Comparison of ENCODE assay signal across 10 cellular contexts in the genomic region with DNA sequence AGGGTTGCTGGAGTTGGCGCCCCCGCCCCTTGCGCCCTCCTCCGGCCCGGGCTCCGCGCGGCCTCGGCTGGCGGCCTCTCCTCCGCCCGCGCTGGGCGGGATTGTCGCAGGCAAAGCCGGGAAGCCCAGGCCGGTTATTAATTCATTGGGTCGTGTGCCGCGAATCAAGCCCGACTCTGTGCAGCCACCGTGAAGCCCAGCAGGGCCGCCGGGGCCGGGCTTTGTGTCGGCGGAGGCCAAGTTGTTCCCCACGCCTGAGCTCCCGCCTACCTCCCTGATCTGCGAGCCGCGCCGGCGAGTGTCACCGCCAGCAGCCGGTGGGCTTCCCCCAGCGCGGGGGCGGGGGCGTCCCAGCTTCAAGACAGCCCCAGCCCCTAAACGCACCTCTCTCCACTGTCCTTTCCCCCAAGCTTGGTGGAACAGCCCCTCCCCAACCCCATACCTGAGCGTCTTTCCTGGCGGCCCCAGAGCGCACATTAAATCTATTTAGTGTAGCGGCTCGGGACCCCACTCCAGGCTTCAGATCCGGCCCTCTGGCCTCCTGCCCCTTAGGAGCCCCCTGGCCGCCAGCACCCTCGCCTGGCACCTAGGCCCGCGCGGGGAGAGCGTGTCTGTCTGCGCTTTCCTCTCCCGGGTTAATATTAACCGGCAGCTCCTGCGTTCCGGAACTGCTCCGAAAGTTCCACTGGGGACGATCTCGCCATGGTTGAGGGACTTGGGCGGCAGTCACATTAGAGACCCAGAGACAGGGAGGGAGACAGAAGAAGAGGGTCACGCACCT. TPM values are rescaled to one million over a fixed set of nuclear protein-coding genes. Genes with fewer than 3 reads are reported as not detected.
A peak's percentile ranks its signal among the peaks of the same experiment; 100 is the strongest.
DNase-seq lines count a peak whose midpoint lies in the region; ATAC-seq and TF ChIP-seq lines count a peak whose summit lies in the region.
"Had no signal": no experiment of that assay in that cellular context is flagged by ENCODE, and none has a peak within 500 bp of the region (broad histone marks: within the 10 kb centered on the region; RNA-seq: fewer than 3 reads in every experiment).

No MANE protein-coding gene starts in this region.

- DNase-seq in activated CD8-positive, alpha-beta memory T cell treated with anti-CD3 and anti-CD28 coated beads, Interleukin-2, amount 10 ng/mL, durations not matched to agents 7 days and 5 days: no peak
- DNase-seq in activated CD8-positive, alpha-beta memory T cell treated with anti-CD3 and anti-CD28 coated beads, Interleukin-2, amount 50 U/mL, for 48 hours: no peak
- DNase-seq in T-helper 17 cell: no peak
- DNase-seq in left colon: peak; percentile 63 to 68
- no peak for DNase-seq in suprapubic skin (ENCODE audit: low spot score in 2 of 2)
- no peak for DNase-seq in middle frontal gyrus (ENCODE audit: extremely low spot score, low spot score)
- DNase-seq in stimulated activated CD4-positive, alpha-beta T cell treated with anti-CD3 and anti-CD28 coated beads, Interleukin-15, amount 100 ng/mL, for 24 hours: no peak
- no peak for DNase-seq in stimulated activated CD4-positive, alpha-beta T cell treated with anti-CD3 and anti-CD28 coated beads, Interleukin-4, amount 100 ng/mL, for 1 hour
- DNase-seq: CD4-positive, CD25-positive, alpha-beta regulatory T cell; naive B cell had no signal

- H3K36me3 Mint-ChIP-seq in activated CD8-positive, alpha-beta memory T cell treated with anti-CD3 and anti-CD28 coated beads, Interleukin-2, amount 10 ng/mL, durations not matched to agents 7 days and 5 days: no peaks in the 10 kb centered on the region
- peaks cover 3% of the 10 kb centered on the region for H3K36me3 Mint-ChIP-seq in T-helper 17 cell (ENCODE audit: low read depth)
- H3K36me3 Mint-ChIP-seq: CD4-positive, CD25-positive, alpha-beta regulatory T cell; naive B cell had no signal

- no peak for TF ChIP-seq CTCF in suprapubic skin (IDR thresholded peaks at IDR 0.05)

- H3K9me3 ChIP-seq in T-helper 17 cell (ENCODE audit: control insufficient read depth, low read length, poor library complexity, severe bottlenecking) (no peaks in the 10 kb centered on the region), suprapubic skin (no peaks in the 10 kb centered on the region)

- whole genome bisulfite sequencing in suprapubic skin: 2% methylated on average over 22 of the region's 63 CpGs

- H3K4me1 Mint-ChIP-seq in activated CD8-positive, alpha-beta memory T cell treated with anti-CD3 and anti-CD28 coated beads, Interleukin-2, amount 10 ng/mL, durations not matched to agents 7 days and 5 days: peaks cover 18% of the 10 kb centered on the region
- H3K4me1 Mint-ChIP-seq in T-helper 17 cell: peaks cover 16% of the 10 kb centered on the region

- CTCF ChIA-PET in activated CD8-positive, alpha-beta memory T cell treated with anti-CD3 and anti-CD28 coated beads, Interleukin-2, amount 10 ng/mL, durations not matched to agents 7 days and 5 days (lab: Charles Lee): no interaction called here

- TF ChIP-seq POLR2A in suprapubic skin (IDR thresholded peaks at IDR 0.05): no peak

- H3K27me3 Mint-ChIP-seq in activated CD8-positive, alpha-beta memory T cell treated with anti-CD3 and anti-CD28 coated beads, Interleukin-2, amount 10 ng/mL, durations not matched to agents 7 days and 5 days: peaks cover 74% of the 10 kb centered on the region
- H3K27me3 Mint-ChIP-seq in T-helper 17 cell: peaks cover 58% of the 10 kb centered on the region

- H3K4me3 Mint-ChIP-seq in activated CD8-positive, alpha-beta memory T cell treated with anti-CD3 and anti-CD28 coated beads, Interleukin-2, amount 10 ng/mL, durations not matched to agents 7 days and 5 days: no peak overlapping the region
- peak overlapping the region; percentile 43 for H3K4me3 Mint-ChIP-seq in T-helper 17 cell

- peak overlapping the region; percentile 32 for H3K27ac Mint-ChIP-seq in activated CD8-positive, alpha-beta memory T cell treated with anti-CD3 and anti-CD28 coated beads, Interleukin-2, amount 10 ng/mL, durations not matched to agents 7 days and 5 days
- H3K27ac Mint-ChIP-seq in T-helper 17 cell: no peak overlapping the region
- H3K27ac Mint-ChIP-seq: CD4-positive, CD25-positive, alpha-beta regulatory T cell; naive B cell had no signal

- peaks cover 100% of the 10 kb centered on the region for H3K27me3 ChIP-seq in suprapubic skin

- no peak for TF ChIP-seq EP300 in suprapubic skin (IDR thresholded peaks at IDR 0.05)

- H3K4me1 ChIP-seq in suprapubic skin: peaks cover 58% of the 10 kb centered on the region

- intact Hi-C loops in left colon (cut with DNase I, micrococcal nuclease): no loop called here

- H3K36me3 ChIP-seq in suprapubic skin: no peaks in the 10 kb centered on the region

- H3K4me3 ChIP-seq in suprapubic skin: peak overlapping the region; percentile 13

- no peak for ATAC-seq in activated CD8-positive, alpha-beta memory T cell treated with anti-CD3 and anti-CD28 coated beads, Interleukin-2, amount 10 ng/mL, durations not matched to agents 7 days and 5 days
- ATAC-seq in T-helper 17 cell (no peak), left colon (peak; percentile 48)

- H3K27ac ChIP-seq in suprapubic skin: no peak overlapping the region

- no peaks in the 10 kb centered on the region for H3K9me3 Mint-ChIP-seq in activated CD8-positive, alpha-beta memory T cell treated with anti-CD3 and anti-CD28 coated beads, Interleukin-2, amount 10 ng/mL, durations not matched to agents 7 days and 5 days (ENCODE audit: low read depth)
- H3K9me3 Mint-ChIP-seq: naive B cell had no signal

RNA-seq across cellular contexts. Expression of a gene that starts 3.5 kb away (rescaled TPM):
- not detected for total RNA-seq in activated CD8-positive, alpha-beta memory T cell treated with anti-CD3 and anti-CD28 coated beads, Interleukin-2, amount 10 ng/mL, durations not matched to agents 7 days and 5 days
- total RNA-seq in T-helper 17 cell (not detected), left colon (1 to 10 TPM; 3.4 to 9.4 TPM), suprapubic skin (under 1 TPM in 2 of 4 donors, not detected in 2; 0.21 to 0.68 TPM)
- total RNA-seq: CD4-positive, CD25-positive, alpha-beta regulatory T cell had no signal

Comparison
In these comparisons a context has a peak if more than half of its experiments do, and no peak if none do; other contexts are left out.
1. DNase-seq: peak in left colon (2 of 2); none in activated CD8-positive, alpha-beta memory T cell treated with anti-CD3 and anti-CD28 coated beads, Interleukin-2, amount 10 ng/mL, durations not matched to agents 7 days and 5 days (single experiment), activated CD8-positive, alpha-beta memory T cell treated with anti-CD3 and anti-CD28 coated beads, Interleukin-2, amount 50 U/mL, for 48 hours (single experiment), T-helper 17 cell (0 of 3), suprapubic skin (0 of 2), middle frontal gyrus (single experiment), stimulated activated CD4-positive, alpha-beta T cell treated with anti-CD3 and anti-CD28 coated beads, Interleukin-15, amount 100 ng/mL, for 24 hours (single experiment) and stimulated activated CD4-positive, alpha-beta T cell treated with anti-CD3 and anti-CD28 coated beads, Interleukin-4, amount 100 ng/mL, for 1 hour (single experiment).